ENCODE assay signal across 9 cellular contexts in the genomic region with DNA sequence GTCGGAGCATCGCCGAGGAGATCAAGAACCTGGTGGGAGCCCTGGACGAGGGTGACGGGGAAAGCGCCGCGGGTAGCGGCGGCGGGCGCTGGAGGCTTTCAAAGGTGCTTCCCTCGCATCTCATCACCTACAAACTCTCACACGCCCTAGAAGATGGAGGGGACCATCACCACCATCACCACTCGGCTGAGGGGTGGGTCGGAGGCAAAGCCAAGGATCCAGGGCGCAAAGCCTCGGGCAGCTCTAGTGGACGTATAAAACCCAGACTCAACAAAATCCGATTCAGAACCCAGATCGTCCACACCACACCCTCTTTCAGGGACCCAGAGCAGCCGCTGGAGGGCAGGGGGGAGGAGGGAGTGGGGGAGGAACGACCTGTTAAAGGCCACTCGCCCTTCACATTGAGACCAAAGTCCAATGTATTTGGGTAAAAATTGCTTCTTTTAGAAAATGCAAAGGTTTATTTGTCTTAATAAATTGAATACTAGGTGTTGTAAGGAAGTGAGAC. TPM values are rescaled to one million over a fixed set of nuclear protein-coding genes. Genes with fewer than 3 reads are reported as not detected.
DNase-seq lines count a peak whose midpoint lies in the region; ATAC-seq and TF ChIP-seq lines count a peak whose summit lies in the region.
"Had no signal": no experiment of that assay in that cellular context is flagged by ENCODE, and none has a peak within 500 bp of the region (broad histone marks: within the 10 kb centered on the region; RNA-seq: fewer than 3 reads in every experiment).

No MANE protein-coding gene starts in this region.

- H3K27ac ChIP-seq in SK-N-SH (ENCODE audit: low read depth in 2 of 2, low read length in 1 of 2) = no peak overlapping the region

- peaks cover 5% of the 10 kb centered on the region for H4K20me1 ChIP-seq in SK-N-SH (ENCODE audit: insufficient read depth)

- CTCF ChIA-PET in SK-N-SH (lab: Yijun Ruan, JAX) = interaction anchor here (1.0 to 2.6 kb wide), 3 partner anchors 16 to 71 kb away, joined by 3 to 14 read pairs (median 4); no protein-coding TSS in a partner anchor

- ATAC-seq in SK-N-SH treated with all-trans-retinoic acid at 6 μM for 48 hours (no peak), left colon (peak; percentile 9), HG03097 (IDR thresholded peaks at IDR 0.05; ENCODE audit: low FRiP score, unreplicated experiment) (no peak), GM21360 (IDR thresholded peaks at IDR 0.05; ENCODE audit: unreplicated experiment) (no peak)
- ATAC-seq in stimulated activated naive CD8-positive, alpha-beta T cell treated with anti-CD3 and anti-CD28 coated beads, Interleukin-15, amount 100 ng/mL, for 72 hours = no peak

- H2AFZ ChIP-seq in SK-N-SH (ENCODE audit: low read depth) = no peak overlapping the region

- no peaks in the 10 kb centered on the region for H3K9me3 Mint-ChIP-seq in stimulated activated naive CD8-positive, alpha-beta T cell treated with anti-CD3 and anti-CD28 coated beads, Interleukin-15, amount 100 ng/mL, for 72 hours

- H3K4me3 Mint-ChIP-seq in stimulated activated naive CD8-positive, alpha-beta T cell treated with anti-CD3 and anti-CD28 coated beads, Interleukin-15, amount 100 ng/mL, for 72 hours = peak overlapping the region; percentile 25 to 57

- peaks cover 25% of the 10 kb centered on the region for H3F3A ChIP-seq in SK-N-SH (replicated peaks; ENCODE audit: insufficient read depth)

- H3K36me3 ChIP-seq in SK-N-SH (replicated peaks in 1 of 2; ENCODE audit: control insufficient read depth in 1 of 2, insufficient read depth in 2 of 2, low read length in 1 of 2) = peaks cover 0 to 9% of the 10 kb centered on the region in 2 experiments

- DNase-seq in SK-N-SH (no peak), astrocyte of the cerebellum (ENCODE audit: low read depth) (no peak), left colon (peak; percentile 54 to 58), midbrain (lab: John Stamatoyannopoulos, UW) (no peak)
- no peak for DNase-seq in stimulated activated naive CD8-positive, alpha-beta T cell treated with anti-CD3 and anti-CD28 coated beads, Interleukin-15, amount 100 ng/mL, for 72 hours
- DNase-seq: NCI-H1694 had no signal

- WGBS in SK-N-SH (ENCODE audit: low lambda C conversion rate) = 95% methylated on average over 21 of the region's 24 CpGs

- TF ChIP-seq CTCF in SK-N-SH (IDR thresholded peaks at IDR 0.05) = no peak
- TF ChIP-seq CTCF in astrocyte of the cerebellum (IDR thresholded peaks at IDR 0.05; ENCODE audit: low read depth, low read length, missing control alignments) = no peak

- intact Hi-C loops in left colon (cut with DNase I, micrococcal nuclease) = no loop called here

- TF ChIP-seq RAD21 in SK-N-SH (IDR thresholded peaks at IDR 0.05; ENCODE audit: low read length) = no peak

- no peak for TF ChIP-seq EP300 in SK-N-SH (IDR thresholded peaks at IDR 0.05; ENCODE audit: borderline replicate concordance in 1 of 2, low read depth in 1 of 2, low read length in 1 of 2)

- peaks cover 58% of the 10 kb centered on the region for H3K79me2 ChIP-seq in SK-N-SH (ENCODE audit: insufficient read depth)

- no peak overlapping the region for H3K27ac Mint-ChIP-seq in stimulated activated naive CD8-positive, alpha-beta T cell treated with anti-CD3 and anti-CD28 coated beads, Interleukin-15, amount 100 ng/mL, for 72 hours

- H3K27me3 Mint-ChIP-seq in stimulated activated naive CD8-positive, alpha-beta T cell treated with anti-CD3 and anti-CD28 coated beads, Interleukin-15, amount 100 ng/mL, for 72 hours = peaks cover 66% of the 10 kb centered on the region

- H3K27me3 ChIP-seq in SK-N-SH (ENCODE audit: insufficient read depth) = no peaks in the 10 kb centered on the region

- no peak overlapping the region for H3K9ac ChIP-seq in SK-N-SH

- H3K4me3 ChIP-seq in SK-N-SH (ENCODE audit: low read depth in 2 of 2, low read length in 1 of 2) = peak overlapping the region; percentile 68 to 84
- peak overlapping the region; percentile 74 for H3K4me3 ChIP-seq in astrocyte of the cerebellum (ENCODE audit: low read depth, low read length)

- H3K4me1 Mint-ChIP-seq in stimulated activated naive CD8-positive, alpha-beta T cell treated with anti-CD3 and anti-CD28 coated beads, Interleukin-15, amount 100 ng/mL, for 72 hours = peaks cover 15% of the 10 kb centered on the region

- POLR2A ChIA-PET in SK-N-SH (lab: Yijun Ruan, JAX) = no interaction called here

- in situ Hi-C loops in astrocyte of the cerebellum (cut with HindIII; ENCODE audit: low sequenced_read_pairs) = no loop called here

- no peaks in the 10 kb centered on the region for H3K9me2 ChIP-seq in SK-N-SH

- H3K4me2 ChIP-seq in SK-N-SH = peak overlapping the region; percentile 65

- peaks cover 14 to 18% of the 10 kb centered on the region in 2 experiments; a peak in 3 of 4 replicates for H3K4me1 ChIP-seq in SK-N-SH (ENCODE audit: control insufficient read depth in 1 of 2, insufficient read depth in 2 of 2, low read depth in 1 of 2, low read length in 1 of 2)

- no peaks in the 10 kb centered on the region for H3K9me3 ChIP-seq in SK-N-SH

TF ChIP-seq in SK-N-SH, 30 proteins besides CTCF, POLR2A, EP300 and RAD21 (continues in another document):
- TF ChIP-seq USF1 (IDR thresholded peaks at IDR 0.05; ENCODE audit: borderline replicate concordance, low read depth) (no peak), REST (IDR thresholded peaks at IDR 0.05; ENCODE audit: low read depth, low read length) (no peak)

TF ChIP-seq in SK-N-SH treated with all-trans-retinoic acid at 6 μM for 48 hours, 23 proteins besides CTCF, POLR2A, EP300 and RAD21 (continues in another document):
- TF ChIP-seq POU6F1 (CRISPR knock-in tag; IDR thresholded peaks at IDR 0.05; ENCODE audit: borderline replicate concordance, low read depth) (no peak), SNAI2 (CRISPR knock-in tag; IDR thresholded peaks at IDR 0.05) (no peak), ESRRG (CRISPR knock-in tag; IDR thresholded peaks at IDR 0.05) (no peak), ZFP30 (CRISPR knock-in tag; IDR thresholded peaks at IDR 0.05) (no peak), ZNF8 (CRISPR knock-in tag; IDR thresholded peaks at IDR 0.05) (no peak), ZC3H10 (CRISPR knock-in tag; IDR thresholded peaks at IDR 0.05) (no peak), PATZ1 (CRISPR knock-in tag; IDR thresholded peaks at IDR 0.05; ENCODE audit: borderline replicate concordance) (no peak), ZNF565 (CRISPR knock-in tag; conservative IDR thresholded peaks at IDR 0.05; ENCODE audit: low read depth) (no peak), TCF4 (CRISPR knock-in tag; IDR thresholded peaks at IDR 0.05; ENCODE audit: borderline replicate concordance) (no peak), ZNF70 (CRISPR knock-in tag; IDR thresholded peaks at IDR 0.05) (no peak), GLIS3 (CRISPR knock-in tag; IDR thresholded peaks at IDR 0.05) (no peak), ISL1 (CRISPR knock-in tag; IDR thresholded peaks at IDR 0.05) (no peak)
- TF ChIP-seq, protein P1, sequence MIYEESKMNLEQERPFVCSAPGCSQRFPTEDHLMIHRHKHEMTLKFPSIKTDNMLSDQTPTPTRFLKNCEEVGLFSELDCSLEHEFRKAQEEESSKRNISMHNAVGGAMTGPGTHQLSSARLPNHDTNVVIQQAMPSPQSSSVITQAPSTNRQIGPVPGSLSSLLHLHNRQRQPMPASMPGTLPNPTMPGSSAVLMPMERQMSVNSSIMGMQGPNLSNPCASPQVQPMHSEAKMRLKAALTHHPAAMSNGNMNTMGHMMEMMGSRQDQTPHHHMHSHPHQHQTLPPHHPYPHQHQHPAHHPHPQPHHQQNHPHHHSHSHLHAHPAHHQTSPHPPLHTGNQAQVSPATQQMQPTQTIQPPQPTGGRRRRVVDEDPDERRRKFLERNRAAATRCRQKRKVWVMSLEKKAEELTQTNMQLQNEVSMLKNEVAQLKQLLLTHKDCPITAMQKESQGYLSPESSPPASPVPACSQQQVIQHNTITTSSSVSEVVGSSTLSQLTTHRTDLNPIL (CRISPR knock-in tag; IDR thresholded peaks at IDR 0.05; ENCODE audit: low read depth) = no peak

RNA-seq across cellular contexts. Expression of gene SOWAHC, which starts 1.5 kb away (rescaled TPM):
- 2.4 and 2.9 TPM in 2 replicates for polyA plus RNA-seq in SK-N-SH (2012; rRNA removed)
- polyA plus RNA-seq in SK-N-SH (2012; cell fraction: cytosol; rRNA removed) = 3.1 and 3.4 TPM in 2 replicates
- 2.2 and 2.4 TPM in 2 replicates for polyA plus RNA-seq in SK-N-SH (2012; cell fraction: nucleus; rRNA removed)
- total RNA-seq in left colon = 10 to 100 TPM; 42.4 to 55.8 TPM

RNA-seq across cellular contexts. Expression of gene SEPTIN10, which starts 1.9 kb away (rescaled TPM):
- polyA plus RNA-seq in SK-N-SH (2012; rRNA removed) = 39.1 and 46.5 TPM in 2 replicates
- polyA plus RNA-seq in SK-N-SH (2012; cell fraction: cytosol; rRNA removed) = 61.3 and 64.1 TPM in 2 replicates
- polyA plus RNA-seq in SK-N-SH (2012; cell fraction: nucleus; rRNA removed) = 21.0 and 32.9 TPM in 2 replicates
- 10 to 100 TPM; 77.1 to 80.8 TPM for total RNA-seq in left colon

Comparison
In these comparisons a context has a peak if more than half of its experiments do, and no peak if none do; other contexts are left out.
1. DNase-seq: peak in left colon (2 of 2); none in SK-N-SH (single experiment), astrocyte of the cerebellum (single experiment), stimulated activated naive CD8-positive, alpha-beta T cell treated with anti-CD3 and anti-CD28 coated beads, Interleukin-15, amount 100 ng/mL, for 72 hours (0 of 2) and midbrain (single experiment).